In genomic region chr1:230643887-230644286, GRCh38 we compare ENCODE assay signal across 8 cellular contexts. TPM values are rescaled to one million over a fixed set of nuclear protein-coding genes. Genes with fewer than 3 reads are reported as not detected.
DNase-seq lines count a peak whose midpoint lies in the region; ATAC-seq, FAIRE-seq and TF ChIP-seq lines count a peak whose summit lies in the region.

No MANE protein-coding gene starts in this region.

- H3K9ac ChIP-seq in kidney (ENCODE audit: low read length in 2 of 2): no peak overlapping the region

- DNase-seq in GM12892 (ENCODE audit: insufficient read length) (no peak), activated B cell treated with CpG ODN at 0.5 μM for 24 hours (no peak), kidney (no peak), midbrain (lab: John Stamatoyannopoulos, UW) (no peak)
- DNase-seq in activated CD8-positive, alpha-beta memory T cell treated with anti-CD3 and anti-CD28 coated beads, Interleukin-2, amount 50 U/mL, for 48 hours: no peak

- no peak overlapping the region for H3K27ac Mint-ChIP-seq in activated B cell treated with CpG ODN at 0.5 μM for 24 hours

- no peaks in the 10 kb centered on the region for H3K9me3 Mint-ChIP-seq in activated B cell treated with CpG ODN at 0.5 μM for 24 hours

- peaks cover 44% of the 10 kb centered on the region for H3K79me2 ChIP-seq in ACC112 (ENCODE audit: control insufficient read depth, insufficient read depth, low read length, unreplicated experiment)

- no peak for TF ChIP-seq CTCF in activated B cell treated with CpG ODN at 0.5 μM for 24 hours (IDR thresholded peaks at IDR 0.05)
- TF ChIP-seq CTCF in kidney (IDR thresholded peaks at IDR 0.05; ENCODE audit: borderline replicate concordance, extremely low read depth, insufficient read depth): no peak

- FAIRE-seq in GM12892 (lab: Jason Lieb, UNC): peak; percentile 21
- FAIRE-seq in kidney (lab: Jason Lieb, UNC): no peak

- H3K27me3 ChIP-seq in ACC112 (ENCODE audit: insufficient read depth, low read length): peaks cover 16% of the 10 kb centered on the region

- intact Hi-C loops in activated B cell treated with CpG ODN at 0.5 μM for 24 hours (cut with micrococcal nuclease) (loop anchor here (2.0 to 5.0 kb wide), 4 partner anchors 225 to 1085 kb away; partner anchors contain the start of genes ABCB10 and C1orf198), kidney (cut with DNase I) (no loop called here)

- no peak overlapping the region for H3K27ac ChIP-seq in ACC112 (ENCODE audit: low read depth, low read length)
- no peak overlapping the region for H3K27ac ChIP-seq in kidney (ENCODE audit: low read depth in 2 of 2, low read length in 2 of 2)

- POLR2A ChIA-PET in activated B cell treated with CpG ODN at 0.5 μM for 24 hours (lab: Charles Lee): interaction anchor here (1.2 kb wide), 1 partner anchor 694 kb away, joined by 3 read pairs; the partner anchor contains the start of gene SPRTN

- H3K4me3 Mint-ChIP-seq in activated B cell treated with CpG ODN at 0.5 μM for 24 hours: peak overlapping the region; percentile 98

- H3K4me3 ChIP-seq in ACC112 (ENCODE audit: low read depth, low read length) (peak overlapping the region; percentile 86), kidney (ENCODE audit: low read length in 2 of 2) (peak overlapping the region; percentile 22 to 99)

- H3K36me3 Mint-ChIP-seq in activated B cell treated with CpG ODN at 0.5 μM for 24 hours (ENCODE audit: low read depth): peaks cover 26% of the 10 kb centered on the region

- no peak for ATAC-seq in activated B cell treated with CpG ODN at 0.5 μM for 24 hours (ENCODE audit: low read depth)
- ATAC-seq in HG02884 (IDR thresholded peaks at IDR 0.05; ENCODE audit: unreplicated experiment): no peak
- no peak for ATAC-seq in GM18861 (IDR thresholded peaks at IDR 0.05; ENCODE audit: unreplicated experiment)

- no peaks in the 10 kb centered on the region for H3K9me3 ChIP-seq in kidney (ENCODE audit: control insufficient read depth in 1 of 2, low read length in 2 of 2)

- no peak overlapping the region for H2AFZ ChIP-seq in ACC112 (ENCODE audit: low read length, unreplicated experiment)

- H3K36me3 ChIP-seq in ACC112 (ENCODE audit: insufficient read depth, low read length) (no peaks in the 10 kb centered on the region), kidney (ENCODE audit: control insufficient read depth in 1 of 2, insufficient read depth in 2 of 2, low read length in 2 of 2) (no peaks in the 10 kb centered on the region)

- TF ChIP-seq POLR2A in GM12892 (IDR thresholded peaks at IDR 0.05; ENCODE audit: low read depth, low read length): no peak

- H3K4me1 ChIP-seq in ACC112 (ENCODE audit: control insufficient read depth, insufficient read depth, low read length, unreplicated experiment): peaks cover 13% of the 10 kb centered on the region
- H3K4me1 ChIP-seq in kidney (ENCODE audit: control insufficient read depth in 1 of 2, insufficient read depth in 1 of 2, low read depth in 1 of 2, low read length in 2 of 2): peaks cover 11 to 14% of the 10 kb centered on the region in 2 donors

- H3K4me1 Mint-ChIP-seq in activated B cell treated with CpG ODN at 0.5 μM for 24 hours: peaks cover 54% of the 10 kb centered on the region

- H3K27me3 Mint-ChIP-seq in activated B cell treated with CpG ODN at 0.5 μM for 24 hours: peaks cover 7% of the 10 kb centered on the region

- CTCF ChIA-PET in activated B cell treated with CpG ODN at 0.5 μM for 24 hours (lab: Charles Lee): interaction anchor here (1.2 to 1.5 kb wide), 2 partner anchors 7 to 982 kb away, joined by 4 read pairs; no protein-coding TSS in a partner anchor

RNA-seq across cellular contexts. Expression of gene COG2, which starts 1.6 kb away (rescaled TPM):
- 14.4 TPM for polyA plus RNA-seq in GM12892 (2012; ENCODE audit: missing spikeins)
- total RNA-seq in activated B cell treated with CpG ODN at 0.5 μM for 24 hours: 38.5 and 39.0 TPM in 2 replicates
- 30.7 TPM for total RNA-seq in kidney
- 17.9 TPM for polyA plus RNA-seq in kidney (ENCODE audit: insufficient read depth, low read depth, low replicate concordance)
